6 cellular contexts compared by ENCODE assay signal in genomic region chr7:151038951-151039849, GRCh38. TPM values are rescaled to one million over a fixed set of nuclear protein-coding genes. Genes with fewer than 3 reads are reported as not detected.
A peak's percentile ranks its signal among the peaks of the same experiment; 100 is the strongest.
DNase-seq lines count a peak whose midpoint lies in the region; ATAC-seq and TF ChIP-seq lines count a peak whose summit lies in the region.

No MANE protein-coding gene starts in this region.

- DNase-seq in GM10248 (ENCODE audit: extremely low spot score), result peak; percentile 54
- DNase-seq in RPMI7951 (ENCODE audit: low read depth), result peak; percentile 99
- peak; percentile 63 for DNase-seq in brain pericyte (ENCODE audit: low read depth, low spot score)
- DNase-seq in osteocyte (ENCODE audit: extremely low spot score, unreplicated experiment), result peak; percentile 92
- no peak for DNase-seq in D341Med (ENCODE audit: low spot score)

- CTCF ChIA-PET in GM10248 (lab: Yijun Ruan, JAX), result interaction anchor here (1.6 to 3.0 kb wide), 3 partner anchors 11 to 31 kb away, joined by 5 to 10 read pairs (median 9); partner anchors contain the start of gene ABCB8

- H3K4me1 Mint-ChIP-seq in osteocyte (ENCODE audit: unreplicated experiment), result peaks cover 18% of the 10 kb centered on the region

- ATAC-seq in GM18907 (IDR thresholded peaks at IDR 0.05; ENCODE audit: unreplicated experiment), result no peak

- H3K36me3 Mint-ChIP-seq in osteocyte (ENCODE audit: unreplicated experiment), result peaks cover 1% of the 10 kb centered on the region

- POLR2A ChIA-PET in GM10248 (lab: Yijun Ruan, JAX), result no interaction called here

- no peak for TF ChIP-seq CTCF in GM10248 (IDR thresholded peaks at IDR 0.05; ENCODE audit: control extremely low read depth, extremely low read depth, low read depth, missing control alignments)
- no peak for TF ChIP-seq CTCF in osteocyte (IDR thresholded peaks at IDR 0.05)

- peak overlapping the region; percentile 93 for H3K27ac Mint-ChIP-seq in osteocyte (ENCODE audit: unreplicated experiment)

- peak overlapping the region; percentile 33 for H3K4me3 Mint-ChIP-seq in osteocyte (ENCODE audit: unreplicated experiment)

- no peaks in the 10 kb centered on the region for H3K27me3 Mint-ChIP-seq in osteocyte (ENCODE audit: unreplicated experiment)

- H3K9me3 Mint-ChIP-seq in osteocyte (ENCODE audit: unreplicated experiment), result no peaks in the 10 kb centered on the region

RNA-seq across cellular contexts. Expression of gene ASIC3, which starts 9.1 kb away (rescaled TPM):
- 0.10 and 1.3 TPM in 2 replicates for total RNA-seq in RPMI7951 (2014; rRNA removed; shearing (Covaris generic))
- total RNA-seq in osteocyte, result 3.6 and 5.8 TPM in 2 replicates

RNA-seq across cellular contexts. Expression of gene ABCB8, which starts 10.9 kb away (rescaled TPM):
- 26.9 and 27.8 TPM in 2 replicates for total RNA-seq in RPMI7951 (2014; rRNA removed; shearing (Covaris generic))
- 38.1 and 39.7 TPM in 2 replicates for total RNA-seq in osteocyte

RNA-seq across cellular contexts. Expression of gene ATG9B, which starts 14.9 kb away (rescaled TPM):
- 0.24 TPM in 1 of 2 replicates, not detected in the other for total RNA-seq in RPMI7951 (2014; rRNA removed; shearing (Covaris generic))
- total RNA-seq in osteocyte, result 0.11 and 0.39 TPM in 2 replicates

RNA-seq across cellular contexts. Expression of gene CDK5, which starts 18.5 kb away (rescaled TPM):
- 41.3 and 57.0 TPM in 2 replicates for total RNA-seq in RPMI7951 (2014; rRNA removed; shearing (Covaris generic))
- total RNA-seq in osteocyte, result 18.8 and 23.7 TPM in 2 replicates

RNA-seq across cellular contexts. Expression of gene SLC4A2, which starts 20.2 kb away (rescaled TPM):
- total RNA-seq in RPMI7951 (2014; rRNA removed; shearing (Covaris generic)), result 60.3 and 64.9 TPM in 2 replicates
- 289 and 297 TPM in 2 replicates for total RNA-seq in osteocyte
